In the genomic region with DNA sequence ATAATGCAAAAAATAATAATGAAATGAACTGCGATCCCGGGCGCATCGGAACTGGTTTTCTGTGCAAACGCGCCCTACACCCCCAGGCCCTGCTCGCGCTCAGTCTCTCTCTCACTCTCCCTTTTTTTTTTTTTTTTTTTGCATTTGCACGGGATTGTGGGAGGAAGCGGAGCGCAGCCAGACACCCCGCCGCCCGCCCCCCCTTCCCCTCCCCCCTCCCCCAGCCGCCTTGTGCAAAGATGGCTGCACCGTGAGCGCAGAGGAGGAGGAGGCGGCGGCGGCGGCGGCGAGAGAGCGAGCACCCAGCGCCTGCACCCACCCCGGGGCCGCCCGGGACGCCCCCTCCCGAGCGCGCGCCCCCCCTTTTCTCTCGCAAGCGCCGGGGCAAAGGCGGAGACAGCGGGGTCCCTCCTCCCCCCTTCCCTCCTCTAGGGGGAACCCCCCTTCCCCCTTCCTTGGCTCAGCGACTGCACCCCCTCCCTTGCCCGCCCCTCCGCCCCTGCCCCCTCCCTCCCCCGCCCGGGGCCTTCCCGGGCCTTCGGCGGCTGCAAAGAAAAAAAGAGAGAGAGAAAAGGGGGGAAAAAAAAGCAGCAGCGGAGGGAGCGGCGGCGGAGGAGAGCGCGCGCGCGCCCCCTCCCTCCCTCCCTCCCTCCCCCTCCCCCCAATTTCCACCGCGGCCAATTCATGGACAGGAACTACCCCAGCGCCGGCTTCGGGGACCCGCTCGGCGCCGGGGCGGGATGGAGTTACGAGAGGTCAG, we compare ENCODE assay signal across 1 cellular context.
TF ChIP-seq lines count a peak whose summit lies in the region.

Gene PRR12, plus strand, starts transcription at position 212 of the 760 bp plus-strand sequence. Its CDS starts 473 bp downstream, at position 685.

TF ChIP-seq in GM23338, 12 proteins besides CTCF, POLR2A, EP300 and RAD21 (continued from another document):
- TF ChIP-seq REST (IDR thresholded peaks at IDR 0.05; ENCODE audit: unreplicated experiment): no peak
- TF ChIP-seq EZH2phosphoT487 (IDR thresholded peaks at IDR 0.05; ENCODE audit: unreplicated experiment): no peak
- TF ChIP-seq JUNB (IDR thresholded peaks at IDR 0.05; ENCODE audit: unreplicated experiment): no peak
- TF ChIP-seq ZNF331 (CRISPR knock-in tag; IDR thresholded peaks at IDR 0.05; ENCODE audit: low read depth): no peak
TF ChIP-seq in GM23338: peak in this region for 0.
